15 cellular contexts compared by ENCODE assay signal in the genomic region with DNA sequence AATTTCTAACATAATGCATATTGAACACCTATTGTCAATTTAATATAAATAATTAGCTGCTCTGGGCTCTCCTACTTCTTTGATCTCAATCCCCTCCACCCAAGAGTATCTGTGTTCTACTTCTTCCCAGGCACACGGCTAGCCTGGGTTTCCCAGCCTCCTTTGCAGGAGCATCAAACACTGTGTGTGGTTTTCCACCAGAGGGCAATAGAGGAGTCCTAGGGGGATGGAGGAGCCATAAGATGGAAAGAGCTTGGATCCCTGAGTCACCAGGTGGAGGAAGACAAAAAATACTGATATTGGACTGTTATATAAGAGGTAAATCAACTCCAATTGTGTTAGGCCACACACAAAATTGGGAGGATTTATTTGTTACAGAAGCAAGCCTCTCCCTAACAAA.
A peak's percentile ranks its signal among the peaks of the same experiment; 100 is the strongest.
DNase-seq lines count a peak whose midpoint lies in the region; ATAC-seq, FAIRE-seq and TF ChIP-seq lines count a peak whose summit lies in the region.
"Had no signal": no experiment of that assay in that cellular context is flagged by ENCODE, and none has a peak within 500 bp of the region (broad histone marks: within the 10 kb centered on the region; RNA-seq: fewer than 3 reads in every experiment).

No MANE protein-coding gene starts in this region.

- no peaks in the 10 kb centered on the region for H3K9me3 Mint-ChIP-seq in CD4-positive, alpha-beta T cell
- no peaks in the 10 kb centered on the region for H3K9me3 Mint-ChIP-seq in activated CD4-positive, alpha-beta T cell treated with anti-CD3 and anti-CD28 coated beads, Interleukin-2, amount 10 ng/mL, durations not matched to agents 7 days and 5 days
- H3K9me3 Mint-ChIP-seq: nephron had no signal

- no peaks in the 10 kb centered on the region for H4K20me1 ChIP-seq in OCI-LY3 (ENCODE audit: insufficient read depth, low read length)

- CTCF ChIA-PET in CD4-positive, alpha-beta T cell (lab: Charles Lee): no interaction called here
- CTCF ChIA-PET in activated CD4-positive, alpha-beta T cell treated with anti-CD3 and anti-CD28 coated beads, Interleukin-2, amount 10 ng/mL, durations not matched to agents 7 days and 5 days (lab: Charles Lee): no interaction called here

- H3K9me3 ChIP-seq in OCI-LY3 (ENCODE audit: insufficient read depth, low read length) (no peaks in the 10 kb centered on the region), pancreas (no peaks in the 10 kb centered on the region)
- H3K9me3 ChIP-seq in CD4-positive, alpha-beta T cell (ENCODE audit: control insufficient read depth, low read length): no peaks in the 10 kb centered on the region

- POLR2A ChIA-PET in CD4-positive, alpha-beta T cell (lab: Charles Lee): no interaction called here
- POLR2A ChIA-PET in activated CD4-positive, alpha-beta T cell treated with anti-CD3 and anti-CD28 coated beads, Interleukin-2, amount 10 ng/mL, durations not matched to agents 7 days and 5 days (lab: Charles Lee): no interaction called here

- no peaks in the 10 kb centered on the region for H3K79me2 ChIP-seq in OCI-LY3 (ENCODE audit: low read length)

- no peaks in the 10 kb centered on the region for H3K36me3 ChIP-seq in GM06990 (ENCODE audit: control insufficient read depth, insufficient read depth, low read length)
- no peaks in the 10 kb centered on the region for H3K36me3 ChIP-seq in OCI-LY3 (replicated peaks; ENCODE audit: low read depth, low read length)
- H3K36me3 ChIP-seq in pancreas: no peaks in the 10 kb centered on the region
- H3K36me3 ChIP-seq: heart right ventricle, left ventricle myocardium inferior had no signal

- intact Hi-C loops in CD4-positive, alpha-beta T cell (cut with DNase I, micrococcal nuclease): no loop called here
- intact Hi-C loops in pancreas (cut with DNase I): no loop called here

- no peak for FAIRE-seq in pancreas (lab: Jason Lieb, UNC)

- H2AFZ ChIP-seq in OCI-LY3 (ENCODE audit: low read depth, low read length): no peak overlapping the region

- H3K4me1 Mint-ChIP-seq in CD4-positive, alpha-beta T cell (ENCODE audit: low read depth): no peaks in the 10 kb centered on the region
- no peaks in the 10 kb centered on the region for H3K4me1 Mint-ChIP-seq in activated CD4-positive, alpha-beta T cell treated with anti-CD3 and anti-CD28 coated beads, Interleukin-2, amount 10 ng/mL, durations not matched to agents 7 days and 5 days
- H3K4me1 Mint-ChIP-seq: activated CD8-positive, alpha-beta memory T cell treated with anti-CD3 and anti-CD28 coated beads, Interleukin-2, amount 10 ng/mL, durations not matched to agents 7 days and 5 days; CD14-positive monocyte had no signal

- no peak overlapping the region for H3K27ac ChIP-seq in OCI-LY3 (ENCODE audit: low read length)
- H3K27ac ChIP-seq in CD4-positive, alpha-beta T cell (ENCODE audit: low read depth, low read length): no peak overlapping the region
- H3K27ac ChIP-seq in pancreas: no peak overlapping the region
- H3K27ac ChIP-seq: heart right ventricle, left ventricle myocardium inferior had no signal

- H3K4me3 ChIP-seq in GM06990 (replicated peaks; ENCODE audit: low read depth, low read length) (no peak overlapping the region), OCI-LY3 (ENCODE audit: low read length) (no peak overlapping the region), pancreas (no peak overlapping the region)
- H3K4me3 ChIP-seq: heart right ventricle, left ventricle myocardium inferior had no signal

- no peak for ATAC-seq in CD4-positive, alpha-beta T cell (ENCODE audit: poor library complexity)
- ATAC-seq in pancreas: no peak
- ATAC-seq: activated CD8-positive, alpha-beta memory T cell treated with anti-CD3 and anti-CD28 coated beads, Interleukin-2, amount 10 ng/mL, durations not matched to agents 7 days and 5 days; heart right ventricle had no signal

- no peak for TF ChIP-seq POLR2A in erythroblast (IDR thresholded peaks at IDR 0.05; ENCODE audit: low read length)

- whole genome bisulfite sequencing in pancreas, 2 donors: 60 to 66% methylated on average over 1 of the region's 1 CpG

- H3K9ac ChIP-seq in OCI-LY3 (ENCODE audit: low read length): no peak overlapping the region

- TF ChIP-seq CTCF in GM06990 (IDR thresholded peaks at IDR 0.05; ENCODE audit: insufficient read depth, low read length, poor library complexity, severe bottlenecking) (peak; percentile 14), OCI-LY3 (IDR thresholded peaks at IDR 0.05; ENCODE audit: low read depth, low read length) (peak; percentile 31), pancreas (IDR thresholded peaks at IDR 0.05) (no peak)
- no peak for TF ChIP-seq CTCF in CD4-positive, alpha-beta T cell (IDR thresholded peaks at IDR 0.05)

- H3K27me3 Mint-ChIP-seq in CD4-positive, alpha-beta T cell: no peaks in the 10 kb centered on the region
- no peaks in the 10 kb centered on the region for H3K27me3 Mint-ChIP-seq in activated CD4-positive, alpha-beta T cell treated with anti-CD3 and anti-CD28 coated beads, Interleukin-2, amount 10 ng/mL, durations not matched to agents 7 days and 5 days
- H3K27me3 Mint-ChIP-seq: activated CD8-positive, alpha-beta memory T cell treated with anti-CD3 and anti-CD28 coated beads, Interleukin-2, amount 10 ng/mL, durations not matched to agents 7 days and 5 days had no signal

- H3K27me3 ChIP-seq in GM06990 (replicated peaks; ENCODE audit: control insufficient read depth, insufficient read depth, low read length) (no peaks in the 10 kb centered on the region), OCI-LY3 (ENCODE audit: low read depth, low read length) (no peaks in the 10 kb centered on the region), pancreas (no peaks in the 10 kb centered on the region)
- no peaks in the 10 kb centered on the region for H3K27me3 ChIP-seq in CD4-positive, alpha-beta T cell (ENCODE audit: control insufficient read depth, insufficient read depth, low read length)

- H3K4me2 ChIP-seq in OCI-LY3 (ENCODE audit: low read length): no peak overlapping the region

- H3K4me1 ChIP-seq in OCI-LY3 (ENCODE audit: low read length) (no peaks in the 10 kb centered on the region), pancreas (no peaks in the 10 kb centered on the region)
- H3K4me1 ChIP-seq: heart right ventricle, left ventricle myocardium inferior had no signal

- no peak overlapping the region for H3K4me3 Mint-ChIP-seq in CD4-positive, alpha-beta T cell
- no peak overlapping the region for H3K4me3 Mint-ChIP-seq in activated CD4-positive, alpha-beta T cell treated with anti-CD3 and anti-CD28 coated beads, Interleukin-2, amount 10 ng/mL, durations not matched to agents 7 days and 5 days
- H3K4me3 Mint-ChIP-seq: activated CD8-positive, alpha-beta memory T cell treated with anti-CD3 and anti-CD28 coated beads, Interleukin-2, amount 10 ng/mL, durations not matched to agents 7 days and 5 days; CD14-positive monocyte; nephron had no signal

- H3K36me3 Mint-ChIP-seq in CD4-positive, alpha-beta T cell (ENCODE audit: low read depth): no peaks in the 10 kb centered on the region
- H3K36me3 Mint-ChIP-seq in activated CD4-positive, alpha-beta T cell treated with anti-CD3 and anti-CD28 coated beads, Interleukin-2, amount 10 ng/mL, durations not matched to agents 7 days and 5 days (ENCODE audit: low read depth): no peaks in the 10 kb centered on the region
- H3K36me3 Mint-ChIP-seq: activated CD8-positive, alpha-beta memory T cell treated with anti-CD3 and anti-CD28 coated beads, Interleukin-2, amount 10 ng/mL, durations not matched to agents 7 days and 5 days; CD14-positive monocyte had no signal

- no peak overlapping the region for H3K27ac Mint-ChIP-seq in CD4-positive, alpha-beta T cell
- H3K27ac Mint-ChIP-seq in activated CD4-positive, alpha-beta T cell treated with anti-CD3 and anti-CD28 coated beads, Interleukin-2, amount 10 ng/mL, durations not matched to agents 7 days and 5 days: no peak overlapping the region
- H3K27ac Mint-ChIP-seq: activated CD8-positive, alpha-beta memory T cell treated with anti-CD3 and anti-CD28 coated beads, Interleukin-2, amount 10 ng/mL, durations not matched to agents 7 days and 5 days; nephron had no signal

- DNase-seq in COLO668 (lab: John Stamatoyannopoulos, UW; ENCODE audit: unreplicated experiment) (peak; percentile 8), GM06990 (ENCODE audit: extremely low read depth, insufficient read length) (no peak), erythroblast (lab: John Stamatoyannopoulos, UW) (peak; percentile 10 to 11), pancreas (no peak)
- DNase-seq in activated CD4-positive, alpha-beta T cell treated with anti-CD3 and anti-CD28 coated beads, Interleukin-2, amount 50 U/mL, for 1 hour: no peak
- no peak for DNase-seq in CD4-positive, alpha-beta T cell
- no peak for DNase-seq in activated CD4-positive, alpha-beta T cell treated with anti-CD3 and anti-CD28 coated beads, Interleukin-2, amount 10 ng/mL, durations not matched to agents 7 days and 5 days
- DNase-seq: activated CD8-positive, alpha-beta memory T cell treated with anti-CD3 and anti-CD28 coated beads, Interleukin-2, amount 10 ng/mL, durations not matched to agents 7 days and 5 days; activated naive CD4-positive, alpha-beta T cell treated with anti-CD3 and anti-CD28 coated beads, Interleukin-2, amount 50 U/mL, for 16 hours; caudate nucleus; heart right ventricle; left ventricle myocardium inferior had no signal

Comparison
In these comparisons a context has a peak if more than half of its experiments do, and no peak if none do; other contexts are left out.
1. DNase-seq: peak in COLO668 (single experiment) and erythroblast (2 of 2); none in GM06990 (single experiment), activated CD4-positive, alpha-beta T cell treated with anti-CD3 and anti-CD28 coated beads, Interleukin-2, amount 50 U/mL, for 1 hour (single experiment), CD4-positive, alpha-beta T cell (0 of 10), pancreas (0 of 6) and activated CD4-positive, alpha-beta T cell treated with anti-CD3 and anti-CD28 coated beads, Interleukin-2, amount 10 ng/mL, durations not matched to agents 7 days and 5 days (single experiment).
2. CTCF ChIP-seq: peak in GM06990 (single experiment) and OCI-LY3 (single experiment); none in CD4-positive, alpha-beta T cell (single experiment) and pancreas (0 of 4).